Comparison of ENCODE assay signal across 22 cellular contexts in the genomic region with DNA sequence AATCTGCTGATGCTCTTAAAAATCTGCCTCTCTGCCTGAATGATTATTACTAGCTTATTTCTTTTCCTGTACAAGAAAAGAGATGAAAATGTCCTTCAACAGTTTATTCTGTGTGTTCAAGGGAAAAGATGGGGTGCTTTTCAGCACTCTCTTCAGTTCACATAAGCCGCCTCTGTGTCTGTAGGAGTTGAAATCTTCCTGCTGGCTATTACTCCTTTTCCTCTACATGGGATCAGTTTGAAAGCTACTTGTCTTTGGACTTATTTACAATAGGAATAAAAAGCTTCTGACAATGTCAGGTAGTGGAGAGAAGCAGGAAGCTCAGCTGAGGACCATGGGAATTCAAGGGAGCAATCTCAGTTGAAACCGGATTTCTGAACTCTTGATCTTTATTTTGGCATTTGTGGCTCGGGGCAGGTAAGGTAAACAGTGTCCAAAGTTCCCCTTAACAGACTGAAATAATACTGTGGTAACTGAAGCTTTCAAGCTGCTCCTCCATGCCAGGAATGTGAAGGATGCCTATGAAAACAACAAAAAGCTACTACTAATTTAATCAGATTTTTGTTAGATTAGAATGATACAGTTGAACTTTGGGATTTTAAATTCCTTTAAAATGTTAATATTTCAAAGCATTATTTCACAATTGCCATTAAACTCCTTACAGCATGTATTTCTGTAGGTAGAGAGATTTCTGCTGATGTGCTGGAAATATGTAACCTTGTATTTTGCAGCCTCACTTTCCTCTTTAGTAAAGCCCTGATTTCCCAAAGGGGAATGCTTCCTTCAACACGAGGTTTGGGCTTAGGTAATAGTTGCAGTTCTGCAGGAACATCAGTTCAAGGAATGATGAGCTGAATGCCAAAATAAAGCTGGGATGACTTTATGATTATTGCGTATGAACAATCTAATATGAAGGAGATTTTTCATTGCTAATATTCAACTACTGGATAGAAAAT. TPM values are rescaled to one million over a fixed set of nuclear protein-coding genes. Genes with fewer than 3 reads are reported as not detected.
DNase-seq lines count a peak whose midpoint lies in the region; ATAC-seq and TF ChIP-seq lines count a peak whose summit lies in the region.
"Had no signal": no experiment of that assay in that cellular context is flagged by ENCODE, and none has a peak within 500 bp of the region (broad histone marks: within the 10 kb centered on the region; RNA-seq: fewer than 3 reads in every experiment).

No MANE protein-coding gene starts in this region.

- H3K27me3 ChIP-seq in right atrium auricular region, result no peaks in the 10 kb centered on the region
- H3K27me3 ChIP-seq: SJCRH30 had no signal

- CTCF ChIA-PET in WTC11 (lab: Charles Lee), result interaction anchor here (1.6 kb wide), 1 partner anchor 15 kb away, joined by 3 read pairs; no protein-coding TSS in a partner anchor

- no peaks in the 10 kb centered on the region for H3K27me3 Mint-ChIP-seq in effector memory CD8-positive, alpha-beta T cell
- no peaks in the 10 kb centered on the region for H3K27me3 Mint-ChIP-seq in WTC11 (ENCODE audit: low read depth)
- H3K27me3 Mint-ChIP-seq: activated CD4-positive, alpha-beta memory T cell treated with anti-CD3 and anti-CD28 coated beads for 36 hours; CD4-positive, CD25-positive, alpha-beta regulatory T cell had no signal

- peaks cover 8% of the 10 kb centered on the region for H3K36me3 Mint-ChIP-seq in effector memory CD8-positive, alpha-beta T cell (ENCODE audit: insufficient read depth)
- no peaks in the 10 kb centered on the region for H3K36me3 Mint-ChIP-seq in WTC11

- H3K4me3 Mint-ChIP-seq in effector memory CD8-positive, alpha-beta T cell, result no peak overlapping the region
- no peak overlapping the region for H3K4me3 Mint-ChIP-seq in WTC11
- H3K4me3 Mint-ChIP-seq: activated CD4-positive, alpha-beta memory T cell treated with anti-CD3 and anti-CD28 coated beads for 36 hours; activated naive CD4-positive, alpha-beta T cell treated with anti-CD3 and anti-CD28 coated beads for 36 hours; CD4-positive, CD25-positive, alpha-beta regulatory T cell had no signal

- ATAC-seq in left cardiac atrium, result no peak
- ATAC-seq in effector memory CD8-positive, alpha-beta T cell (replicated peaks), result no peak
- ATAC-seq in mucosa of descending colon, result peak; percentile 20
- ATAC-seq in GM19455 (IDR thresholded peaks at IDR 0.05; ENCODE audit: unreplicated experiment), result no peak
- ATAC-seq in WTC11, result no peak
- ATAC-seq: GM12878, PC-3 had no signal

- no peaks in the 10 kb centered on the region for H3K9me3 Mint-ChIP-seq in effector memory CD8-positive, alpha-beta T cell
- no peaks in the 10 kb centered on the region for H3K9me3 Mint-ChIP-seq in WTC11
- H3K9me3 Mint-ChIP-seq: activated CD4-positive, alpha-beta memory T cell treated with anti-CD3 and anti-CD28 coated beads for 36 hours; activated naive CD4-positive, alpha-beta T cell treated with anti-CD3 and anti-CD28 coated beads for 36 hours had no signal

- H3K9me3 ChIP-seq in right atrium auricular region (no peaks in the 10 kb centered on the region), mucosa of descending colon (no peaks in the 10 kb centered on the region)
- H3K9me3 ChIP-seq: SJCRH30 had no signal

- TF ChIP-seq CTCF in right atrium auricular region (IDR thresholded peaks at IDR 0.05) (no peak), mucosa of descending colon (IDR thresholded peaks at IDR 0.05) (no peak), WTC11 (IDR thresholded peaks at IDR 0.05) (no peak)

- POLR2A ChIA-PET in WTC11 (lab: Charles Lee), result interaction anchor here (0.6 to 0.8 kb wide), 2 partner anchors 10 to 44 kb away, joined by 3 read pairs; a partner anchor contains a TSS

- H3K36me3 ChIP-seq in right atrium auricular region, result no peaks in the 10 kb centered on the region
- no peaks in the 10 kb centered on the region for H3K36me3 ChIP-seq in mucosa of descending colon (ENCODE audit: low read depth)
- H3K36me3 ChIP-seq: SJCRH30 had no signal

- peaks cover 0 to 60% of the 10 kb centered on the region in 2 donors for H3K4me1 ChIP-seq in right atrium auricular region
- peaks cover 6% of the 10 kb centered on the region for H3K4me1 ChIP-seq in mucosa of descending colon (ENCODE audit: low read depth)
- H3K4me1 ChIP-seq: SJCRH30 had no signal

- intact Hi-C loops in left cardiac atrium (cut with DNase I), result loop anchor here in 1 of 2 donors (5.0 kb wide), 1 partner anchor 42 kb away; a partner anchor contains a TSS
- intact Hi-C loops in mucosa of descending colon (cut with DNase I, micrococcal nuclease), result no loop called here

- DNase-seq in right atrium auricular region (ENCODE audit: low spot score) (no peak), left cardiac atrium (no peak), mucosa of descending colon (no peak), NCI-H1417 treated with DMSO at 0.1 percent for 48 hours (lab: John Stamatoyannopoulos, UW) (no peak), WTC11 (ENCODE audit: low spot score) (no peak)
- no peak for DNase-seq in effector memory CD8-positive, alpha-beta T cell
- no peak for DNase-seq in stimulated activated CD4-positive, alpha-beta T cell treated with anti-CD3 and anti-CD28 coated beads, Interleukin-4, amount 100 ng/mL, for 4 hours
- DNase-seq: activated CD4-positive, alpha-beta memory T cell treated with anti-CD3 and anti-CD28 coated beads for 36 hours; activated naive CD4-positive, alpha-beta T cell treated with anti-CD3 and anti-CD28 coated beads for 36 hours; CD4-positive, CD25-positive, alpha-beta regulatory T cell; DMS153; NCI-H1694 treated with DMSO at 0.1 percent for 48 hours; NCI-H226; NCI-H82; PC-3; SJCRH30; T-helper 2 cell had no signal

- peak overlapping the region; percentile 16 to 64 for H3K27ac Mint-ChIP-seq in effector memory CD8-positive, alpha-beta T cell
- H3K27ac Mint-ChIP-seq in WTC11, result no peak overlapping the region
- H3K27ac Mint-ChIP-seq: activated CD4-positive, alpha-beta memory T cell treated with anti-CD3 and anti-CD28 coated beads for 36 hours; activated naive CD4-positive, alpha-beta T cell treated with anti-CD3 and anti-CD28 coated beads for 36 hours had no signal

- H3K4me3 ChIP-seq in right atrium auricular region (no peak overlapping the region), mucosa of descending colon (no peak overlapping the region)
- H3K4me3 ChIP-seq: GM12878, lung, SJCRH30, smooth muscle cell had no signal

- H3K4me1 Mint-ChIP-seq in effector memory CD8-positive, alpha-beta T cell (ENCODE audit: low read depth in 2 of 2), result peaks cover 19 to 54% of the 10 kb centered on the region in 2 donors
- no peaks in the 10 kb centered on the region for H3K4me1 Mint-ChIP-seq in WTC11

- peak overlapping the region; percentile 60 to 90 for H3K27ac ChIP-seq in right atrium auricular region
- H3K27ac ChIP-seq: parathyroid adenoma, SJCRH30 had no signal

TF ChIP-seq in WTC11, 78 proteins besides CTCF, POLR2A, EP300 and RAD21:
- no peak for TF ChIP-seq ZNF263 (CRISPR knock-in tag; IDR thresholded peaks at IDR 0.05; ENCODE audit: low read depth)

RNA-seq across cellular contexts. Expression of a gene that starts 43.6 kb away (rescaled TPM):
- 100 to 1,000 TPM; 107 to 133 TPM for total RNA-seq in right atrium auricular region
- total RNA-seq in left cardiac atrium, result 10 to 100 TPM; 67.1 to 83.4 TPM
- 10 to 100 TPM; 26.4 to 31.3 (median 27.3) TPM for total RNA-seq in mucosa of descending colon
- 20.4 to 21.2 TPM (median 20.8 TPM) in 3 replicates for total RNA-seq in WTC11 (2021)
